Comparison of ENCODE assay signal across 18 cellular contexts in genomic region chr9:92136184-92136858, GRCh38. TPM values are rescaled to one million over a fixed set of nuclear protein-coding genes. Genes with fewer than 3 reads are reported as not detected.
DNase-seq lines count a peak whose midpoint lies in the region; ATAC-seq and TF ChIP-seq lines count a peak whose summit lies in the region.
"Had no signal": no experiment of that assay in that cellular context is flagged by ENCODE, and none has a peak within 500 bp of the region (broad histone marks: within the 10 kb centered on the region; RNA-seq: fewer than 3 reads in every experiment).

No MANE protein-coding gene starts in this region.

- H3K27me3 ChIP-seq in right atrium auricular region (no peaks in the 10 kb centered on the region), left ventricle myocardium inferior (ENCODE audit: low read depth) (peaks cover 42% of the 10 kb centered on the region), neural progenitor cell (peaks cover 17% of the 10 kb centered on the region), thyroid gland (no peaks in the 10 kb centered on the region)

- peak overlapping the region; percentile 42 for H3K27ac Mint-ChIP-seq in neural progenitor cell
- H3K27ac Mint-ChIP-seq: CD8-positive, alpha-beta T cell had no signal

- H3K4me1 ChIP-seq in right atrium auricular region (peaks cover 0 to 21% of the 10 kb centered on the region in 2 donors), left ventricle myocardium inferior (peaks cover 13% of the 10 kb centered on the region), neural progenitor cell (no peaks in the 10 kb centered on the region), thyroid gland (peaks cover 6 to 18% of the 10 kb centered on the region in 2 donors)
- H3K4me1 ChIP-seq: Caco-2 had no signal

- ATAC-seq in GM21528 (IDR thresholded peaks at IDR 0.05; ENCODE audit: low FRiP score, unreplicated experiment) = no peak
- ATAC-seq: A549; CD8-positive, alpha-beta T cell had no signal

- intact Hi-C loops in left ventricle myocardium inferior (cut with micrococcal nuclease) = loop anchor here (10.0 kb wide), 1 partner anchor 498 kb away; no protein-coding TSS in a partner anchor
- intact Hi-C loops in thyroid gland (cut with DNase I) = loop anchor here (10.0 kb wide), 2 partner anchors 108 to 498 kb away; no protein-coding TSS in a partner anchor

- H3K4me1 Mint-ChIP-seq in neural progenitor cell = peaks cover 16% of the 10 kb centered on the region

- no peak overlapping the region for H2AFZ ChIP-seq in neural progenitor cell (replicated peaks)
- H2AFZ ChIP-seq: GM23248 had no signal

- H3F3A ChIP-seq in neural progenitor cell (ENCODE audit: low read depth) = peaks cover 5% of the 10 kb centered on the region

- no peaks in the 10 kb centered on the region for H3K36me3 Mint-ChIP-seq in neural progenitor cell
- H3K36me3 Mint-ChIP-seq: CD8-positive, alpha-beta T cell had no signal

- TF ChIP-seq POLR2A in thyroid gland (IDR thresholded peaks at IDR 0.05) = no peak

- peak; percentile 43 for DNase-seq in right atrium auricular region (ENCODE audit: low spot score)
- no peak for DNase-seq in left ventricle myocardium inferior
- no peak for DNase-seq in neural progenitor cell (ENCODE audit: low spot score)
- peak; percentile 19 to 31 for DNase-seq in thyroid gland
- no peak for DNase-seq in stimulated activated CD8-positive, alpha-beta memory T cell treated with anti-CD3 and anti-CD28 coated beads, Interleukin-4, amount 100 ng/mL, for 48 hours
- DNase-seq: 8988T; ACHN; AML-193; C1 segment of cervical spinal cord; Caco-2; CD8-positive, alpha-beta T cell; DMS153; DND-41; GM23248; H7; HCEC 1CT had no signal

- WGBS in thyroid gland, 2 donors = 41 to 44% methylated on average over 14 to 17 of the region's 19 CpGs

- H3K9me3 ChIP-seq in right atrium auricular region (no peaks in the 10 kb centered on the region), left ventricle myocardium inferior (replicated peaks) (no peaks in the 10 kb centered on the region), neural progenitor cell (ENCODE audit: low read depth) (no peaks in the 10 kb centered on the region), thyroid gland (no peaks in the 10 kb centered on the region)
- H3K9me3 ChIP-seq: Caco-2 had no signal

- peaks cover 25% of the 10 kb centered on the region for H3K27me3 Mint-ChIP-seq in neural progenitor cell (ENCODE audit: insufficient read depth, low read depth)

- H3K9ac ChIP-seq in neural progenitor cell = no peak overlapping the region
- H3K9ac ChIP-seq: GM23248 had no signal

- H3K9me3 Mint-ChIP-seq in neural progenitor cell = peaks cover 5% of the 10 kb centered on the region

- H3K27ac ChIP-seq in right atrium auricular region = no peak overlapping the region
- H3K27ac ChIP-seq in left ventricle myocardium inferior (replicated peaks) = no peak overlapping the region
- no peak overlapping the region for H3K27ac ChIP-seq in neural progenitor cell
- no peak overlapping the region for H3K27ac ChIP-seq in thyroid gland
- H3K27ac ChIP-seq: A549, GM23248 had no signal

- H3K4me3 ChIP-seq in right atrium auricular region (no peak overlapping the region), left ventricle myocardium inferior (no peak overlapping the region), neural progenitor cell (no peak overlapping the region), thyroid gland (replicated peaks in 1 of 3) (no peak overlapping the region)
- H3K4me3 ChIP-seq: A549, GM23248 had no signal

- no peaks in the 10 kb centered on the region for H3K36me3 ChIP-seq in right atrium auricular region
- no peaks in the 10 kb centered on the region for H3K36me3 ChIP-seq in left ventricle myocardium inferior
- H3K36me3 ChIP-seq in neural progenitor cell = no peaks in the 10 kb centered on the region
- no peaks in the 10 kb centered on the region for H3K36me3 ChIP-seq in thyroid gland

- no peak for TF ChIP-seq CTCF in right atrium auricular region (IDR thresholded peaks at IDR 0.05)
- no peak for TF ChIP-seq CTCF in left ventricle myocardium inferior (IDR thresholded peaks at IDR 0.05; ENCODE audit: borderline replicate concordance)
- TF ChIP-seq CTCF in neural progenitor cell (IDR thresholded peaks at IDR 0.05) = no peak
- no peak for TF ChIP-seq CTCF in thyroid gland (IDR thresholded peaks at IDR 0.05)

- no peaks in the 10 kb centered on the region for H4K20me1 ChIP-seq in neural progenitor cell (ENCODE audit: low read depth)

- no peak overlapping the region for H3K4me3 Mint-ChIP-seq in neural progenitor cell
- H3K4me3 Mint-ChIP-seq: CD8-positive, alpha-beta T cell had no signal

- H3K4me2 ChIP-seq in neural progenitor cell = no peak overlapping the region
- H3K4me2 ChIP-seq: A549 had no signal

- no peaks in the 10 kb centered on the region for H3K79me2 ChIP-seq in neural progenitor cell (ENCODE audit: low read depth)

RNA-seq across cellular contexts. Expression of gene SPTLC1, which starts 21.1 kb away (rescaled TPM):
- 10 to 100 TPM; 40.6 to 41.8 TPM for total RNA-seq in right atrium auricular region
- total RNA-seq in left ventricle myocardium inferior = 21.9 TPM
- total RNA-seq in neural progenitor cell (ENCODE audit: low replicate concordance) = 86.3 and 119 TPM in 2 replicates
- total RNA-seq in thyroid gland = 100 to 1,000 TPM; 124 to 132 (median 127) TPM

Comparison
In these comparisons a context has a peak if more than half of its experiments do, and no peak if none do; other contexts are left out.
1. DNase-seq: peak in right atrium auricular region (single experiment) and thyroid gland (2 of 2); none in left ventricle myocardium inferior (single experiment), neural progenitor cell (single experiment) and stimulated activated CD8-positive, alpha-beta memory T cell treated with anti-CD3 and anti-CD28 coated beads, Interleukin-4, amount 100 ng/mL, for 48 hours (single experiment).